ENCODE assay signal across 21 cellular contexts in the genomic region with DNA sequence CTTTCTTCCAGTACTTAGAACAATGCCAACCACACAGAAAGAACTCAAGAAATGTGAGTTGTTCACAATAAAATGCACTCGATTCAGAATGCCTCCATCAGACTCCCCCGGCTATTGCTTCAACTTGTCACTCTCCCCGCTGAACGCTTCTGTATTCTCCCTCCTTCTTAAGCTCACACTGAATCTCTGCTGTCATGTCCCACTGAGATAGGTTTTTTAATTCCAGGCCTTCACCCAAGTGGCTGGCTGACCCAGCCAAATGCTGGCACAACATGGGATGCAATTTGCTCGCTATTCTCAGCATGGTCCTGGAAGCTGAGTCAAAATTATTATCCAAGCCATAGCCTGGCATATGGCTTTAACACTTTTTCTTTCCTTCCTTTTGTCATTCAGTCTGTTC.
DNase-seq lines count a peak whose midpoint lies in the region; ATAC-seq and TF ChIP-seq lines count a peak whose summit lies in the region.
"Had no signal": no experiment of that assay in that cellular context is flagged by ENCODE, and none has a peak within 500 bp of the region (broad histone marks: within the 10 kb centered on the region; RNA-seq: fewer than 3 reads in every experiment).

No MANE protein-coding gene starts in this region.

- peak overlapping the region; percentile 60 for H3K27ac Mint-ChIP-seq in activated naive CD4-positive, alpha-beta T cell treated with anti-CD3 and anti-CD28 coated beads, Interleukin-2, amount 50 U/mL, for 24 hours
- peak overlapping the region in 1 of 2 donors; percentile 81 for H3K27ac Mint-ChIP-seq in activated naive CD4-positive, alpha-beta T cell treated with anti-CD3 and anti-CD28 coated beads, Interleukin-2, amount 50 U/mL, for 72 hours
- H3K27ac Mint-ChIP-seq in neural crest cell (ENCODE audit: unreplicated experiment) (peak overlapping the region; percentile 39), glutamatergic neuron (ENCODE audit: unreplicated experiment) (no peak overlapping the region)
- H3K27ac Mint-ChIP-seq: CD4-positive, alpha-beta T cell had no signal

- H3K27me3 Mint-ChIP-seq in activated naive CD4-positive, alpha-beta T cell treated with anti-CD3 and anti-CD28 coated beads, Interleukin-2, amount 50 U/mL, for 24 hours, result no peaks in the 10 kb centered on the region
- no peaks in the 10 kb centered on the region for H3K27me3 Mint-ChIP-seq in neural crest cell (ENCODE audit: low read depth)
- peaks cover 3% of the 10 kb centered on the region for H3K27me3 Mint-ChIP-seq in glutamatergic neuron (ENCODE audit: unreplicated experiment)

- H3K4me1 Mint-ChIP-seq in activated naive CD4-positive, alpha-beta T cell treated with anti-CD3 and anti-CD28 coated beads, Interleukin-2, amount 50 U/mL, for 24 hours, result peaks cover 36% of the 10 kb centered on the region
- H3K4me1 Mint-ChIP-seq in neural crest cell, result peaks cover 16% of the 10 kb centered on the region
- no peaks in the 10 kb centered on the region for H3K4me1 Mint-ChIP-seq in glutamatergic neuron (ENCODE audit: low read depth, unreplicated experiment)

- no peak overlapping the region for H3K4me3 Mint-ChIP-seq in activated naive CD4-positive, alpha-beta T cell treated with anti-CD3 and anti-CD28 coated beads, Interleukin-2, amount 50 U/mL, for 24 hours
- no peak overlapping the region for H3K4me3 Mint-ChIP-seq in neural crest cell
- no peak overlapping the region for H3K4me3 Mint-ChIP-seq in glutamatergic neuron (ENCODE audit: unreplicated experiment)
- H3K4me3 Mint-ChIP-seq: CD4-positive, alpha-beta T cell had no signal

- no peak for ATAC-seq in activated naive CD4-positive, alpha-beta T cell treated with anti-CD3 and anti-CD28 coated beads, Interleukin-2, amount 50 U/mL, for 72 hours
- no peak for ATAC-seq in HG02973 (IDR thresholded peaks at IDR 0.05; ENCODE audit: unreplicated experiment)
- ATAC-seq: HCT116, Panc1 had no signal

- H3K9me3 Mint-ChIP-seq in activated naive CD4-positive, alpha-beta T cell treated with anti-CD3 and anti-CD28 coated beads, Interleukin-2, amount 50 U/mL, for 24 hours, result peaks cover 7% of the 10 kb centered on the region
- H3K9me3 Mint-ChIP-seq in activated naive CD4-positive, alpha-beta T cell treated with anti-CD3 and anti-CD28 coated beads, Interleukin-2, amount 50 U/mL, for 72 hours, result peaks cover 5 to 20% of the 10 kb centered on the region in 2 donors
- H3K9me3 Mint-ChIP-seq in neural crest cell (peaks cover 12% of the 10 kb centered on the region), glutamatergic neuron (ENCODE audit: unreplicated experiment) (peaks cover 3% of the 10 kb centered on the region)
- H3K9me3 Mint-ChIP-seq: CD4-positive, alpha-beta T cell had no signal

- TF ChIP-seq CTCF in neural crest cell (conservative IDR thresholded peaks at IDR 0.05) (no peak), glutamatergic neuron (IDR thresholded peaks at IDR 0.05; ENCODE audit: partially characterized antibody, unreplicated experiment) (no peak)

- no peak for DNase-seq in activated naive CD4-positive, alpha-beta T cell treated with anti-CD3 and anti-CD28 coated beads, Interleukin-2, amount 50 U/mL, for 72 hours (ENCODE audit: low spot score in 2 of 2)
- DNase-seq in cerebellum (ENCODE audit: low spot score), result peak; percentile 81
- DNase-seq in neural crest cell (ENCODE audit: low read depth, low spot score), result no peak
- DNase-seq in NCI-H748 (lab: John Stamatoyannopoulos, UW; ENCODE audit: unreplicated experiment), result no peak
- DNase-seq in NCI-H1092 (lab: John Stamatoyannopoulos, UW), result no peak
- no peak for DNase-seq in glutamatergic neuron
- DNase-seq: BE2C; CD4-positive, alpha-beta T cell; DMS53; GM23248; KBM-7; NCI-H1436; NCI-H2029; NCI-H2171 treated with DMSO at 0.1 percent for 48 hours; NCI-H510A; NCI-H82; SK-N-SH had no signal

- H3K36me3 Mint-ChIP-seq in activated naive CD4-positive, alpha-beta T cell treated with anti-CD3 and anti-CD28 coated beads, Interleukin-2, amount 50 U/mL, for 24 hours, result no peaks in the 10 kb centered on the region
- H3K36me3 Mint-ChIP-seq in activated naive CD4-positive, alpha-beta T cell treated with anti-CD3 and anti-CD28 coated beads, Interleukin-2, amount 50 U/mL, for 72 hours, result peaks cover 7 to 28% of the 10 kb centered on the region in 2 donors
- H3K36me3 Mint-ChIP-seq in neural crest cell (ENCODE audit: low read depth), result no peaks in the 10 kb centered on the region
- no peaks in the 10 kb centered on the region for H3K36me3 Mint-ChIP-seq in glutamatergic neuron (ENCODE audit: unreplicated experiment)
